16 cellular contexts compared by ENCODE assay signal in genomic region chr2:85709385-85709784, GRCh38. TPM values are rescaled to one million over a fixed set of nuclear protein-coding genes. Genes with fewer than 3 reads are reported as not detected.
A peak's percentile ranks its signal among the peaks of the same experiment; 100 is the strongest.
DNase-seq lines count a peak whose midpoint lies in the region; ATAC-seq and TF ChIP-seq lines count a peak whose summit lies in the region.
"Had no signal": no experiment of that assay in that cellular context is flagged by ENCODE, and none has a peak within 500 bp of the region (broad histone marks: within the 10 kb centered on the region; RNA-seq: fewer than 3 reads in every experiment).

No MANE protein-coding gene starts in this region.

- H3K27me3 Mint-ChIP-seq in CD8-positive, alpha-beta memory T cell = peaks cover 11 to 21% of the 10 kb centered on the region in 2 donors

- H3K9me3 ChIP-seq in ascending aorta (no peaks in the 10 kb centered on the region), lung (ENCODE audit: control insufficient read depth in 2 of 2, insufficient read depth in 1 of 2, low read length in 1 of 2) (no peaks in the 10 kb centered on the region)
- H3K9me3 ChIP-seq in CD8-positive, alpha-beta memory T cell (ENCODE audit: low read length) = no peaks in the 10 kb centered on the region
- H3K9me3 ChIP-seq: BLaER1 had no signal

- ATAC-seq in lung (ENCODE audit: insufficient read depth, low FRiP score) = no peak
- no peak for ATAC-seq in GM19328 (IDR thresholded peaks at IDR 0.05; ENCODE audit: unreplicated experiment)

- in situ Hi-C loops in KBM-7 (cut with MboI; ENCODE audit: low pct_unique_long_range_greater_than_20kb, low sequenced_read_pairs) = no loop called here

- intact Hi-C loops in ascending aorta (cut with DNase I) = no loop called here

- no peaks in the 10 kb centered on the region for H3K36me3 Mint-ChIP-seq in CD8-positive, alpha-beta memory T cell

- H3K4me3 Mint-ChIP-seq in CD8-positive, alpha-beta memory T cell = no peak overlapping the region
- H3K4me3 Mint-ChIP-seq: activated B cell treated with CpG ODN at 0.5 μM for 24 hours had no signal

- WGBS in lung, 2 donors = 13 to 19% methylated on average over 4 of the region's 4 CpGs

- POLR2A ChIA-PET in CD8-positive, alpha-beta memory T cell (lab: Charles Lee) = no interaction called here

- H3K27ac ChIP-seq in 22Rv1 (peak overlapping the region; percentile 57), ascending aorta (peak overlapping the region; percentile 68 to 70), lung (ENCODE audit: low read depth in 1 of 2, low read length in 1 of 2) (peak overlapping the region; percentile 76 to 96)
- no peak overlapping the region for H3K27ac ChIP-seq in CD8-positive, alpha-beta memory T cell (ENCODE audit: low read depth, low read length)
- H3K27ac ChIP-seq: BLaER1, brain microvascular endothelial cell had no signal

- TF ChIP-seq CTCF in 22Rv1 (IDR thresholded peaks at IDR 0.05) = no peak
- TF ChIP-seq CTCF in ascending aorta (IDR thresholded peaks at IDR 0.05) = no peak
- TF ChIP-seq CTCF in lung (IDR thresholded peaks at IDR 0.05; ENCODE audit: control extremely low read depth, extremely low read depth) = no peak

- no peaks in the 10 kb centered on the region for H3K36me3 ChIP-seq in ascending aorta
- no peaks in the 10 kb centered on the region for H3K36me3 ChIP-seq in lung (ENCODE audit: control insufficient read depth in 2 of 2, insufficient read depth in 2 of 2, low read length in 2 of 2)
- H3K36me3 ChIP-seq in CD8-positive, alpha-beta memory T cell (ENCODE audit: insufficient read depth, low read length) = no peaks in the 10 kb centered on the region
- H3K36me3 ChIP-seq: BLaER1, brain microvascular endothelial cell had no signal

- no peak overlapping the region for H3K27ac Mint-ChIP-seq in CD8-positive, alpha-beta memory T cell
- H3K27ac Mint-ChIP-seq: activated B cell treated with CpG ODN at 0.5 μM for 24 hours had no signal

- H3K4me1 ChIP-seq in ascending aorta (peaks cover 0 to 24% of the 10 kb centered on the region in 2 donors), lung (ENCODE audit: control insufficient read depth in 2 of 2, insufficient read depth in 2 of 2, low read length in 2 of 2) (peaks cover 3 to 45% of the 10 kb centered on the region in 2 donors)
- peaks cover 7% of the 10 kb centered on the region for H3K4me1 ChIP-seq in CD8-positive, alpha-beta memory T cell (ENCODE audit: insufficient read depth, low read length)

- H3K4me1 Mint-ChIP-seq in CD8-positive, alpha-beta memory T cell = peaks cover 14 to 30% (median 25%) of the 10 kb centered on the region in 3 donors

- CTCF ChIA-PET in CD8-positive, alpha-beta memory T cell (lab: Charles Lee) = interaction anchor here (0.9 to 1.1 kb wide), 2 partner anchors 9 to 104 kb away, joined by 3 read pairs; no protein-coding TSS in a partner anchor

- H3K4me3 ChIP-seq in ascending aorta (no peak overlapping the region), lung (no peak overlapping the region)
- H3K4me3 ChIP-seq in CD8-positive, alpha-beta memory T cell (ENCODE audit: low read length) = no peak overlapping the region
- H3K4me3 ChIP-seq: BLaER1 had no signal

- H3K9me3 Mint-ChIP-seq in CD8-positive, alpha-beta memory T cell = no peaks in the 10 kb centered on the region
- H3K9me3 Mint-ChIP-seq: activated B cell treated with CpG ODN at 0.5 μM for 24 hours had no signal

- H3K27me3 ChIP-seq in ascending aorta (no peaks in the 10 kb centered on the region), lung (ENCODE audit: control insufficient read depth, insufficient read depth) (no peaks in the 10 kb centered on the region)
- no peaks in the 10 kb centered on the region for H3K27me3 ChIP-seq in CD8-positive, alpha-beta memory T cell (ENCODE audit: insufficient read depth, low read length, poor library complexity, severe bottlenecking)
- H3K27me3 ChIP-seq: BLaER1, brain microvascular endothelial cell had no signal

- peak; percentile 46 for DNase-seq in KBM-7
- DNase-seq in ascending aorta (ENCODE audit: low spot score in 2 of 2) = no peak
- no peak for DNase-seq in lung (ENCODE audit: low spot score)
- no peak for DNase-seq in CD8-positive, alpha-beta memory T cell
- DNase-seq in activated CD4-positive, CD25-positive, alpha-beta regulatory T cell treated with anti-CD3 and anti-CD28 coated beads, Interleukin-2, amount 50 U/mL, for 72 hours = no peak
- no peak for DNase-seq in activated CD4-positive, alpha-beta T cell treated with anti-CD3 and anti-CD28 coated beads, Interleukin-2, amount 50 U/mL, for 1 hour
- DNase-seq: activated B cell treated with CpG ODN at 0.5 μM for 24 hours, brain microvascular endothelial cell, NCI-H2029 treated with DMSO at 0.1 percent for 48 hours had no signal

RNA-seq across cellular contexts. Expression of gene GNLY, which starts 15.2 kb away (rescaled TPM):
- not detected for total RNA-seq in ascending aorta
- 10 to 100 TPM in 1 of 2 donors, not detected in 1; 12.1 TPM for total RNA-seq in lung
- 10 to 100 TPM in 1 of 2 donors, 1 to 10 TPM in 1; 9.0 to 13.6 TPM for polyA plus RNA-seq in lung
- total RNA-seq in CD8-positive, alpha-beta memory T cell = 1 to 10 TPM; 7.7 to 9.0 TPM
- 953 TPM for polyA plus RNA-seq in CD8-positive, alpha-beta memory T cell
- total RNA-seq: HT1080, RPMI7951 had no signal
- polyA plus RNA-seq: fibroblast of lung, keratinocyte had no signal

RNA-seq across cellular contexts. Expression of gene SFTPB, which starts 41.4 kb away (rescaled TPM):
- total RNA-seq in ascending aorta (not detected), lung (over 10,000 TPM in 1 of 2 donors, 1,000 to 10,000 TPM in 1; 6,615 to 19,115 TPM)
- polyA plus RNA-seq in lung = over 10,000 TPM; 12,892 to 14,488 TPM
- not detected for total RNA-seq in CD8-positive, alpha-beta memory T cell
- not detected for polyA plus RNA-seq in CD8-positive, alpha-beta memory T cell
- total RNA-seq: activated B cell treated with CpG ODN at 0.5 μM for 24 hours, fibroblast of lung, HT1080, RPMI7951 had no signal
- polyA plus RNA-seq: fibroblast of lung, keratinocyte had no signal

RNA-seq across cellular contexts. Expression of gene ATOH8, which starts 44.4 kb away (rescaled TPM):
- 239 TPM for total RNA-seq in ascending aorta
- 10 to 100 TPM; 38.6 to 51.4 TPM for total RNA-seq in lung
- polyA plus RNA-seq in lung = 10 to 100 TPM; 49.7 to 63.3 TPM
- not detected for total RNA-seq in CD8-positive, alpha-beta memory T cell
- polyA plus RNA-seq in CD8-positive, alpha-beta memory T cell = not detected
- total RNA-seq: activated B cell treated with CpG ODN at 0.5 μM for 24 hours had no signal
- polyA plus RNA-seq: keratinocyte had no signal

Comparison
In these comparisons a context has a peak if more than half of its experiments do, and no peak if none do; other contexts are left out.
1. RNA of gene SFTPB, which starts 41.4 kb away (total RNA-seq): 6,615 to 19,115 TPM in lung; not detected in ascending aorta (single experiment) and not detected in CD8-positive, alpha-beta memory T cell; every median in the first group is over 1,000 times any median in the second.
2. RNA of gene ATOH8, which starts 44.4 kb away (total RNA-seq): 239 TPM in ascending aorta (single experiment) and 38.6 to 51.4 TPM in lung; not detected in CD8-positive, alpha-beta memory T cell; every median in the first group is over 10 times any median in the second.